In the genomic region with DNA sequence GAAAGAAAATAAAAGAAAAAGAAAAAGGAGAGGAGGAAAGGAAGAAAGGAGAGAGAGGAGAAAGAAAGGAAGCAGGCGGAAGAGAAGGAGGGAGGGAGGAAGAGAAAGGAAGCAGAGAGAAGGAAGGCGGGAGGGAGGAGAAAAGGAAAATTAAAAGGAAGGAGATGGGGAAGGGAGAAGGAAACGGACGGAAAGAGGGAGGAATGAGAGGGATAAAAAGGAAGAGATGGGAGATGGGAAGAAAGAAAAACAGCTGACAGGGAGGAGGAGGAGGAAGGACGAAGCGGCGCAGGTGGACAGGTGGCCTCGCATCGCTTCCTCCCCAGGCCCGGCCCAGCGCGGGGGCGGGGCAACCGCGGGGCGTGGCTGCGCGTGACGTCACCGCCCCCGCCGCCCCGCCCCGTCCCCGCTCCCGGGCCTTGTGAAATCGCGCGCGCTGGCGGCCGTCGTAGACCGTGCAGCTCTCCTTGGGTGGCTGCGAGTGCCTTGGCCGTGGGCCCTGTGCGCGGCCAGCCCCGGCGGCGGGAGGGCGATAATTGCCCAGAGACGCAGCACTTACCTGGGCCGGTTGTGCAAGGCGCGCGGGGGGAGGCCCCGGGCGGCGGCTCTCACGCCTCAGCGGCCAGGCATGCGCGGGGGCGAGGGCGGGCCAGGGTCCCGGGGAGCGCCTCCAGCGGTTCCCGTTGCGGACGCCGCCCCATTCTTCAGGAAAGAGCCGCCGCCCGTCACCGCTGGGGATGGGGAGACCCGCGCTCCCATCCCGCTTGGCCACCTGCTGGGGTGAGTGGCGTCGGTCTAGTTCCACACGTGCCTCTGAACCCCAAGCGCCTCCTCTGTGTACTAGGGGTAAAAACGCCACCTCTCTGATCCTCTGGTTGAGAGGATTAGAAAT, we compare ENCODE assay signal across 1 cellular context.
A peak's percentile ranks its signal among the peaks of the same experiment; 100 is the strongest.
TF ChIP-seq lines count a peak whose summit lies in the region.

No MANE protein-coding gene starts in this region.

TF ChIP-seq in HEK293, 187 proteins besides CTCF, POLR2A, EP300 and RAD21 (continued from another document and continues in another):
- TF ChIP-seq, protein P1, sequence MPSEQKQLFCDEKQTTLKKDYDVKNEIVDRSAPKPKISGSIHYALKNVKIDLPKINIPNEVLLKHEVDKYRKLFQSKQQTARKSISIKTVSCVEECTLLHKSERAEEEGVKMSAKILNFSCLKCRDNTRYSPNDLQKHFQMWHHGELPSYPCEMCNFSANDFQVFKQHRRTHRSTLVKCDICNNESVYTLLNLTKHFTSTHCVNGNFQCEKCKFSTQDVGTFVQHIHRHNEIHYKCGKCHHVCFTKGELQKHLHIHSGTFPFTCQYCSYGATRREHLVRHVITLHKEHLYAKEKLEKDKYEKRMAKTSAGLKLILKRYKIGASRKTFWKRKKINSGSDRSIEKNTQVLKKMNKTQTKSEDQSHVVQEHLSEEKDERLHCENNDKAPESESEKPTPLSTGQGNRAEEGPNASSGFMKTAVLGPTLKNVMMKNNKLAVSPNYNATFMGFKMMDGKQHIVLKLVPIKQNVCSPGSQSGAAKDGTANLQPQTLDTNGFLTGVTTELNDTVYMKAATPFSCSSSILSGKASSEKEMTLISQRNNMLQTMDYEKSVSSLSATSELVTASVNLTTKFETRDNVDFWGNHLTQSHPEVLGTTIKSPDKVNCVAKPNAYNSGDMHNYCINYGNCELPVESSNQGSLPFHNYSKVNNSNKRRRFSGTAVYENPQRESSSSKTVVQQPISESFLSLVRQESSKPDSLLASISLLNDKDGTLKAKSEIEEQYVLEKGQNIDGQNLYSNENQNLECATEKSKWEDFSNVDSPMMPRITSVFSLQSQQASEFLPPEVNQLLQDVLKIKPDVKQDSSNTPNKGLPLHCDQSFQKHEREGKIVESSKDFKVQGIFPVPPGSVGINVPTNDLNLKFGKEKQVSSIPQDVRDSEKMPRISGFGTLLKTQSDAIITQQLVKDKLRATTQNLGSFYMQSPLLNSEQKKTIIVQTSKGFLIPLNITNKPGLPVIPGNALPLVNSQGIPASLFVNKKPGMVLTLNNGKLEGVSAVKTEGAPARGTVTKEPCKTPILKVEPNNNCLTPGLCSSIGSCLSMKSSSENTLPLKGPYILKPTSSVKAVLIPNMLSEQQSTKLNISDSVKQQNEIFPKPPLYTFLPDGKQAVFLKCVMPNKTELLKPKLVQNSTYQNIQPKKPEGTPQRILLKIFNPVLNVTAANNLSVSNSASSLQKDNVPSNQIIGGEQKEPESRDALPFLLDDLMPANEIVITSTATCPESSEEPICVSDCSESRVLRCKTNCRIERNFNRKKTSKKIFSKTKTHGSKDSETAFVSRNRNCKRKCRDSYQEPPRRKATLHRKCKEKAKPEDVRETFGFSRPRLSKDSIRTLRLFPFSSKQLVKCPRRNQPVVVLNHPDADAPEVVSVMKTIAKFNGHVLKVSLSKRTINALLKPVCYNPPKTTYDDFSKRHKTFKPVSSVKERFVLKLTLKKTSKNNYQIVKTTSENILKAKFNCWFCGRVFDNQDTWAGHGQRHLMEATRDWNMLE (tag by site-specific recombination; conservative IDR thresholded peaks at IDR 0.05; ENCODE audit: low read depth): no peak
- TF ChIP-seq WT1 (tag by site-specific recombination; IDR thresholded peaks at IDR 0.05): no peak
- TF ChIP-seq HOXD13 (CRISPR knock-in tag; IDR thresholded peaks at IDR 0.05; ENCODE audit: borderline replicate concordance): no peak
- TF ChIP-seq ZSCAN16 (tag by site-specific recombination; IDR thresholded peaks at IDR 0.05): no peak
- TF ChIP-seq ZNF777 (tag by site-specific recombination; IDR thresholded peaks at IDR 0.05; ENCODE audit: borderline replicate concordance): no peak
- peak; percentile 74 for TF ChIP-seq ZIC2 (tag by site-specific recombination; IDR thresholded peaks at IDR 0.05)
- TF ChIP-seq ZBTB1 (tag by site-specific recombination; IDR thresholded peaks at IDR 0.05): no peak
- TF ChIP-seq ZNF112 (tag by site-specific recombination; IDR thresholded peaks at IDR 0.05): no peak
- no peak for TF ChIP-seq OVOL3 (tag by site-specific recombination; IDR thresholded peaks at IDR 0.05)
- TF ChIP-seq ZNF391 (tag by site-specific recombination; IDR thresholded peaks at IDR 0.05; ENCODE audit: borderline replicate concordance, low read depth): no peak
- no peak for TF ChIP-seq GLI2 (tag by site-specific recombination; IDR thresholded peaks at IDR 0.05; ENCODE audit: borderline replicate concordance, low read depth)
- 0 out of 2 replicates have a peak, but pooled peaks have one; percentile 3 for TF ChIP-seq ZNF596 (tag by site-specific recombination; IDR thresholded peaks at IDR 0.05)
- TF ChIP-seq ZNF266 (tag by site-specific recombination; IDR thresholded peaks at IDR 0.05; ENCODE audit: low read depth): no peak
- no peak for TF ChIP-seq TRIM28 (IDR thresholded peaks at IDR 0.05; ENCODE audit: borderline replicate concordance, low read length)
- TF ChIP-seq ZSCAN30 (tag by site-specific recombination; IDR thresholded peaks at IDR 0.05): peak; percentile 79
- TF ChIP-seq, protein P2, sequence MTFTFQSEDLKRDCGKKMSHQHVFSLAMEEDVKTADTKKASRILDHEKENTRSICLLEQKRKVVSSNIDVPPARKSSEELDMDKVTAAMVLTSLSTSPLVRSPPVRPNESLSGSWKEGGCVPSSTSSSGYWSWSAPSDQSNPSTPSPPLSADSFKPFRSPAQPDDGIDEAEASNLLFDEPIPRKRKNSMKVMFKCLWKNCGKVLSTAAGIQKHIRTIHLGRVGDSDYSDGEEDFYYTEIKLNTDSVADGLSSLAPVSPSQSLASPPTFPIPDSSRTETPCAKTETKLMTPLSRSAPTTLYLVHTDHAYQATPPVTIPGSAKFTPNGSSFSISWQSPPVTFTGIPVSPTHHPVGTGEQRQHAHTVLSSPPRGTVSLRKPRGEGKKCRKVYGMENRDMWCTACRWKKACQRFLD (tag by site-specific recombination; IDR thresholded peaks at IDR 0.05): no peak
- TF ChIP-seq YY1 (tag by site-specific recombination; IDR thresholded peaks at IDR 0.05): no peak
- no peak for TF ChIP-seq ZNF37A (tag by site-specific recombination; IDR thresholded peaks at IDR 0.05)
- TF ChIP-seq, protein P3, sequence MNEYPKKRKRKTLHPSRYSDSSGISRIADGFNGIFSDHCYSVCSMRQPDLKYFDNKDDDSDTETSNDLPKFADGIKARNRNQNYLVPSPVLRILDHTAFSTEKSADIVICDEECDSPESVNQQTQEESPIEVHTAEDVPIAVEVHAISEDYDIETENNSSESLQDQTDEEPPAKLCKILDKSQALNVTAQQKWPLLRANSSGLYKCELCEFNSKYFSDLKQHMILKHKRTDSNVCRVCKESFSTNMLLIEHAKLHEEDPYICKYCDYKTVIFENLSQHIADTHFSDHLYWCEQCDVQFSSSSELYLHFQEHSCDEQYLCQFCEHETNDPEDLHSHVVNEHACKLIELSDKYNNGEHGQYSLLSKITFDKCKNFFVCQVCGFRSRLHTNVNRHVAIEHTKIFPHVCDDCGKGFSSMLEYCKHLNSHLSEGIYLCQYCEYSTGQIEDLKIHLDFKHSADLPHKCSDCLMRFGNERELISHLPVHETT (tag by site-specific recombination; IDR thresholded peaks at IDR 0.05): 0 out of 2 replicates have a peak, but pooled peaks have one; percentile 34
- TF ChIP-seq, protein P4, sequence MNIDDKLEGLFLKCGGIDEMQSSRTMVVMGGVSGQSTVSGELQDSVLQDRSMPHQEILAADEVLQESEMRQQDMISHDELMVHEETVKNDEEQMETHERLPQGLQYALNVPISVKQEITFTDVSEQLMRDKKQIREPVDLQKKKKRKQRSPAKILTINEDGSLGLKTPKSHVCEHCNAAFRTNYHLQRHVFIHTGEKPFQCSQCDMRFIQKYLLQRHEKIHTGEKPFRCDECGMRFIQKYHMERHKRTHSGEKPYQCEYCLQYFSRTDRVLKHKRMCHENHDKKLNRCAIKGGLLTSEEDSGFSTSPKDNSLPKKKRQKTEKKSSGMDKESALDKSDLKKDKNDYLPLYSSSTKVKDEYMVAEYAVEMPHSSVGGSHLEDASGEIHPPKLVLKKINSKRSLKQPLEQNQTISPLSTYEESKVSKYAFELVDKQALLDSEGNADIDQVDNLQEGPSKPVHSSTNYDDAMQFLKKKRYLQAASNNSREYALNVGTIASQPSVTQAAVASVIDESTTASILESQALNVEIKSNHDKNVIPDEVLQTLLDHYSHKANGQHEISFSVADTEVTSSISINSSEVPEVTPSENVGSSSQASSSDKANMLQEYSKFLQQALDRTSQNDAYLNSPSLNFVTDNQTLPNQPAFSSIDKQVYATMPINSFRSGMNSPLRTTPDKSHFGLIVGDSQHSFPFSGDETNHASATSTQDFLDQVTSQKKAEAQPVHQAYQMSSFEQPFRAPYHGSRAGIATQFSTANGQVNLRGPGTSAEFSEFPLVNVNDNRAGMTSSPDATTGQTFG (tag by site-specific recombination; IDR thresholded peaks at IDR 0.05; ENCODE audit: borderline replicate concordance): no peak
- TF ChIP-seq ZNF529 (tag by site-specific recombination; IDR thresholded peaks at IDR 0.05; ENCODE audit: insufficient replicate concordance): no peak
- no peak for TF ChIP-seq TCF7L2 (IDR thresholded peaks at IDR 0.05; ENCODE audit: borderline replicate concordance, low read depth, low read length)
- TF ChIP-seq ZBTB48 (tag by site-specific recombination; IDR thresholded peaks at IDR 0.05): no peak
- no peak; the same call in 1 of the 2 replicates for TF ChIP-seq ZFP69B (tag by site-specific recombination; IDR thresholded peaks at IDR 0.05)
- TF ChIP-seq ZNF776 (tag by site-specific recombination; IDR thresholded peaks at IDR 0.05; ENCODE audit: borderline replicate concordance): no peak
- no peak for TF ChIP-seq GLI4 (tag by site-specific recombination; IDR thresholded peaks at IDR 0.05)
- no peak for TF ChIP-seq ZNF48 (tag by site-specific recombination; IDR thresholded peaks at IDR 0.05)
- TF ChIP-seq EGR2 (tag by site-specific recombination; IDR thresholded peaks at IDR 0.05; ENCODE audit: low read depth): peak; percentile 22; the same call in 1 of the 2 replicates
- no peak for TF ChIP-seq ZNF2 (tag by site-specific recombination; IDR thresholded peaks at IDR 0.05)
- TF ChIP-seq, protein P5, sequence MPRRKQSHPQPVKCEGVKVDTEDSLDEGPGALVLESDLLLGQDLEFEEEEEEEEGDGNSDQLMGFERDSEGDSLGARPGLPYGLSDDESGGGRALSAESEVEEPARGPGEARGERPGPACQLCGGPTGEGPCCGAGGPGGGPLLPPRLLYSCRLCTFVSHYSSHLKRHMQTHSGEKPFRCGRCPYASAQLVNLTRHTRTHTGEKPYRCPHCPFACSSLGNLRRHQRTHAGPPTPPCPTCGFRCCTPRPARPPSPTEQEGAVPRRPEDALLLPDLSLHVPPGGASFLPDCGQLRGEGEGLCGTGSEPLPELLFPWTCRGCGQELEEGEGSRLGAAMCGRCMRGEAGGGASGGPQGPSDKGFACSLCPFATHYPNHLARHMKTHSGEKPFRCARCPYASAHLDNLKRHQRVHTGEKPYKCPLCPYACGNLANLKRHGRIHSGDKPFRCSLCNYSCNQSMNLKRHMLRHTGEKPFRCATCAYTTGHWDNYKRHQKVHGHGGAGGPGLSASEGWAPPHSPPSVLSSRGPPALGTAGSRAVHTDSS (tag by site-specific recombination; IDR thresholded peaks at IDR 0.05): peak; percentile 61
- TF ChIP-seq ZNF341 (tag by site-specific recombination; IDR thresholded peaks at IDR 0.05; ENCODE audit: low read depth): peak; percentile 52
- no peak for TF ChIP-seq ZNF175 (tag by site-specific recombination; IDR thresholded peaks at IDR 0.05)
- TF ChIP-seq ZNF174 (tag by site-specific recombination; IDR thresholded peaks at IDR 0.05): no peak
- TF ChIP-seq ZNF350 (tag by site-specific recombination; IDR thresholded peaks at IDR 0.05): no peak
- no peak for TF ChIP-seq ZNF654 (tag by site-specific recombination; IDR thresholded peaks at IDR 0.05; ENCODE audit: low read depth)
- TF ChIP-seq GLIS1 (tag by site-specific recombination; IDR thresholded peaks at IDR 0.05): peak; percentile 70
- TF ChIP-seq ZNF747 (tag by site-specific recombination; IDR thresholded peaks at IDR 0.05): no peak
- no peak for TF ChIP-seq ZNF549 (tag by site-specific recombination; IDR thresholded peaks at IDR 0.05)
- TF ChIP-seq, protein P6, sequence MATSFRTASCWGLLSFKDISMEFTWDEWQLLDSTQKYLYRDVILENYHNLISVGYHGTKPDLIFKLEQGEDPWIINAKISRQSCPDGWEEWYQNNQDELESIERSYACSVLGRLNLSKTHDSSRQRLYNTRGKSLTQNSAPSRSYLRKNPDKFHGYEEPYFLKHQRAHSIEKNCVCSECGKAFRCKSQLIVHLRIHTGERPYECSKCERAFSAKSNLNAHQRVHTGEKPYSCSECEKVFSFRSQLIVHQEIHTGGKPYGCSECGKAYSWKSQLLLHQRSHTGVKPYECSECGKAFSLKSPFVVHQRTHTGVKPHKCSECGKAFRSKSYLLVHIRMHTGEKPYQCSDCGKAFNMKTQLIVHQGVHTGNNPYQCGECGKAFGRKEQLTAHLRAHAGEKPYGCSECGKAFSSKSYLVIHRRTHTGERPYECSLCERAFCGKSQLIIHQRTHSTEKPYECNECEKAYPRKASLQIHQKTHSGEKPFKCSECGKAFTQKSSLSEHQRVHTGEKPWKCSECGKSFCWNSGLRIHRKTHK (tag by site-specific recombination; IDR thresholded peaks at IDR 0.05): no peak
- TF ChIP-seq KLF9 (tag by site-specific recombination; IDR thresholded peaks at IDR 0.05; ENCODE audit: low read depth): peak; percentile 74
- no peak for TF ChIP-seq ZFP37 (tag by site-specific recombination; IDR thresholded peaks at IDR 0.05)
- TF ChIP-seq ZNF544 (tag by site-specific recombination; IDR thresholded peaks at IDR 0.05): no peak
- TF ChIP-seq, protein P7, sequence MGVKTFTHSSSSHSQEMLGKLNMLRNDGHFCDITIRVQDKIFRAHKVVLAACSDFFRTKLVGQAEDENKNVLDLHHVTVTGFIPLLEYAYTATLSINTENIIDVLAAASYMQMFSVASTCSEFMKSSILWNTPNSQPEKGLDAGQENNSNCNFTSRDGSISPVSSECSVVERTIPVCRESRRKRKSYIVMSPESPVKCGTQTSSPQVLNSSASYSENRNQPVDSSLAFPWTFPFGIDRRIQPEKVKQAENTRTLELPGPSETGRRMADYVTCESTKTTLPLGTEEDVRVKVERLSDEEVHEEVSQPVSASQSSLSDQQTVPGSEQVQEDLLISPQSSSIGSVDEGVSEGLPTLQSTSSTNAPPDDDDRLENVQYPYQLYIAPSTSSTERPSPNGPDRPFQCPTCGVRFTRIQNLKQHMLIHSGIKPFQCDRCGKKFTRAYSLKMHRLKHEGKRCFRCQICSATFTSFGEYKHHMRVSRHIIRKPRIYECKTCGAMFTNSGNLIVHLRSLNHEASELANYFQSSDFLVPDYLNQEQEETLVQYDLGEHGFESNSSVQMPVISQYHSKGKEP (tag by site-specific recombination; IDR thresholded peaks at IDR 0.05): peak; percentile 50; the same call in 1 of the 2 replicates
- TF ChIP-seq ZNF114 (tag by site-specific recombination; IDR thresholded peaks at IDR 0.05): no peak
- TF ChIP-seq, protein P8, sequence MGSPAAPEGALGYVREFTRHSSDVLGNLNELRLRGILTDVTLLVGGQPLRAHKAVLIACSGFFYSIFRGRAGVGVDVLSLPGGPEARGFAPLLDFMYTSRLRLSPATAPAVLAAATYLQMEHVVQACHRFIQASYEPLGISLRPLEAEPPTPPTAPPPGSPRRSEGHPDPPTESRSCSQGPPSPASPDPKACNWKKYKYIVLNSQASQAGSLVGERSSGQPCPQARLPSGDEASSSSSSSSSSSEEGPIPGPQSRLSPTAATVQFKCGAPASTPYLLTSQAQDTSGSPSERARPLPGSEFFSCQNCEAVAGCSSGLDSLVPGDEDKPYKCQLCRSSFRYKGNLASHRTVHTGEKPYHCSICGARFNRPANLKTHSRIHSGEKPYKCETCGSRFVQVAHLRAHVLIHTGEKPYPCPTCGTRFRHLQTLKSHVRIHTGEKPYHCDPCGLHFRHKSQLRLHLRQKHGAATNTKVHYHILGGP (tag by site-specific recombination; IDR thresholded peaks at IDR 0.05): no peak
- TF ChIP-seq ZNF560 (tag by site-specific recombination; IDR thresholded peaks at IDR 0.05; ENCODE audit: borderline replicate concordance): no peak
- TF ChIP-seq ZNF501 (tag by site-specific recombination; IDR thresholded peaks at IDR 0.05): peak; percentile 52; the same call in 1 of the 2 replicates
